In the genomic region with DNA sequence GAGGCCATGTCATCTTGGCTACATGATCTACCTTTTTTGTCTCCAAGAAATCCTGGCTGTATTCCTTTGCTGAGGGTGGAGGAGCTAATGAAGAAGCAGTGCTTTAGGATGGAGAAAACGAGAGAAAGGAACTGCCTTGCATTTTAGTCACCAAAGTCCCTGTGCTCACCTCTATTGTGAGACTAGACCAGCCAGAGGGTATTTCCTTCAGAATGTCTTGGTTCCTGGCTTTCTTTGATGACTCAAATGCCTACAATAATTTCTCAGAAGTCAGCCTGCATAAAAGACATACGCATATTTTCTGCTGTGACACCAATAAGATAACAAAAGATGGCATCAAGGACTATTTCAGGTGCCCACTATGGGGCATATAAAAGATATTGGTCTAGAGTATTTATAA, we compare ENCODE assay signal across 17 cellular contexts. TPM values are rescaled to one million over a fixed set of nuclear protein-coding genes. Genes with fewer than 3 reads are reported as not detected.
DNase-seq lines count a peak whose midpoint lies in the region; ATAC-seq and TF ChIP-seq lines count a peak whose summit lies in the region.
"Had no signal": no experiment of that assay in that cellular context is flagged by ENCODE, and none has a peak within 500 bp of the region (broad histone marks: within the 10 kb centered on the region; RNA-seq: fewer than 3 reads in every experiment).

No MANE protein-coding gene starts in this region.

- ATAC-seq in activated CD4-positive, CD25-positive, alpha-beta regulatory T cell treated with anti-CD3 and anti-CD28 coated beads, Interleukin-2, amount 50 U/mL, for 24 hours: peak; percentile 41 to 69
- peak; percentile 37 for ATAC-seq in activated CD8-positive, alpha-beta T cell treated with anti-CD3 and anti-CD28 coated beads for 36 hours
- no peak for ATAC-seq in activated CD8-positive, alpha-beta T cell treated with anti-CD3 and anti-CD28 coated beads, Interleukin-2, amount 10 ng/mL, durations not matched to agents 7 days and 5 days
- ATAC-seq in activated naive CD4-positive, alpha-beta T cell treated with anti-CD3 and anti-CD28 coated beads, Interleukin-2, amount 50 U/mL, for 72 hours: peak; percentile 51 to 66
- ATAC-seq in activated T-helper 17 cell treated with anti-CD3 and anti-CD28 coated beads, Interleukin-2, amount 50 U/mL, for 72 hours (replicated peaks): peak; percentile 81
- no peak for ATAC-seq in HG03442 (IDR thresholded peaks at IDR 0.05; ENCODE audit: unreplicated experiment)
- ATAC-seq: CD8-positive, alpha-beta T cell had no signal

- POLR2A ChIA-PET in activated CD8-positive, alpha-beta T cell treated with anti-CD3 and anti-CD28 coated beads for 36 hours (lab: Charles Lee): interaction anchor here (1.5 to 2.9 kb wide), 2 partner anchors 11 to 18 kb away, joined by 4 to 11 read pairs; partner anchors contain the start of genes SF3B6 and WDCP
- POLR2A ChIA-PET in activated CD8-positive, alpha-beta T cell treated with anti-CD3 and anti-CD28 coated beads, Interleukin-2, amount 10 ng/mL, durations not matched to agents 7 days and 5 days (lab: Charles Lee): interaction anchor here (1.4 kb wide), 1 partner anchor 18 kb away, joined by 7 read pairs; the partner anchor contains the start of gene WDCP

- CTCF ChIA-PET in activated CD8-positive, alpha-beta T cell treated with anti-CD3 and anti-CD28 coated beads for 36 hours (lab: Charles Lee): interaction anchor here (0.7 to 2.6 kb wide), 4 partner anchors 8 to 240 kb away, joined by 3 to 8 read pairs (median 4); partner anchors contain the start of gene TP53I3
- CTCF ChIA-PET in activated CD8-positive, alpha-beta T cell treated with anti-CD3 and anti-CD28 coated beads, Interleukin-2, amount 10 ng/mL, durations not matched to agents 7 days and 5 days (lab: Charles Lee): interaction anchor here (0.8 to 1.8 kb wide), 2 partner anchors 11 to 241 kb away, joined by 3 to 13 read pairs; partner anchors contain the start of gene SF3B6

- H3K4me3 Mint-ChIP-seq in activated CD8-positive, alpha-beta T cell treated with anti-CD3 and anti-CD28 coated beads for 36 hours: no peak overlapping the region
- H3K4me3 Mint-ChIP-seq in activated CD8-positive, alpha-beta T cell treated with anti-CD3 and anti-CD28 coated beads, Interleukin-2, amount 10 ng/mL, durations not matched to agents 7 days and 5 days: no peak overlapping the region
- no peak overlapping the region for H3K4me3 Mint-ChIP-seq in activated T-helper 17 cell treated with anti-CD3 and anti-CD28 coated beads, Interleukin-2, amount 50 U/mL, for 72 hours
- H3K4me3 Mint-ChIP-seq: B cell; CD4-positive, CD25-positive, alpha-beta regulatory T cell; CD8-positive, alpha-beta T cell had no signal

- H3K27me3 Mint-ChIP-seq in activated CD8-positive, alpha-beta T cell treated with anti-CD3 and anti-CD28 coated beads for 36 hours: no peaks in the 10 kb centered on the region
- H3K27me3 Mint-ChIP-seq in activated CD8-positive, alpha-beta T cell treated with anti-CD3 and anti-CD28 coated beads, Interleukin-2, amount 10 ng/mL, durations not matched to agents 7 days and 5 days (ENCODE audit: low read depth): no peaks in the 10 kb centered on the region
- no peaks in the 10 kb centered on the region for H3K27me3 Mint-ChIP-seq in activated T-helper 17 cell treated with anti-CD3 and anti-CD28 coated beads, Interleukin-2, amount 50 U/mL, for 72 hours
- H3K27me3 Mint-ChIP-seq: B cell; CD4-positive, CD25-positive, alpha-beta regulatory T cell had no signal

- H3K36me3 Mint-ChIP-seq in activated CD8-positive, alpha-beta T cell treated with anti-CD3 and anti-CD28 coated beads for 36 hours (ENCODE audit: low read depth): peaks cover 7% of the 10 kb centered on the region
- peaks cover 22% of the 10 kb centered on the region for H3K36me3 Mint-ChIP-seq in activated CD8-positive, alpha-beta T cell treated with anti-CD3 and anti-CD28 coated beads, Interleukin-2, amount 10 ng/mL, durations not matched to agents 7 days and 5 days (ENCODE audit: low read depth)
- peaks cover 0 to 7% of the 10 kb centered on the region in 2 donors for H3K36me3 Mint-ChIP-seq in activated naive CD4-positive, alpha-beta T cell treated with anti-CD3 and anti-CD28 coated beads, Interleukin-2, amount 50 U/mL, for 72 hours
- H3K36me3 Mint-ChIP-seq in activated T-helper 17 cell treated with anti-CD3 and anti-CD28 coated beads, Interleukin-2, amount 50 U/mL, for 72 hours (ENCODE audit: low read depth): peaks cover 40% of the 10 kb centered on the region

- H3K9me3 Mint-ChIP-seq in activated CD8-positive, alpha-beta T cell treated with anti-CD3 and anti-CD28 coated beads for 36 hours: no peaks in the 10 kb centered on the region
- no peaks in the 10 kb centered on the region for H3K9me3 Mint-ChIP-seq in activated CD8-positive, alpha-beta T cell treated with anti-CD3 and anti-CD28 coated beads, Interleukin-2, amount 10 ng/mL, durations not matched to agents 7 days and 5 days (ENCODE audit: insufficient read depth)
- no peaks in the 10 kb centered on the region for H3K9me3 Mint-ChIP-seq in activated naive CD4-positive, alpha-beta T cell treated with anti-CD3 and anti-CD28 coated beads, Interleukin-2, amount 50 U/mL, for 72 hours
- no peaks in the 10 kb centered on the region for H3K9me3 Mint-ChIP-seq in activated T-helper 17 cell treated with anti-CD3 and anti-CD28 coated beads, Interleukin-2, amount 50 U/mL, for 72 hours
- H3K9me3 Mint-ChIP-seq: CD4-positive, CD25-positive, alpha-beta regulatory T cell; CD8-positive, alpha-beta T cell had no signal

- TF ChIP-seq CTCF in activated CD8-positive, alpha-beta T cell treated with anti-CD3 and anti-CD28 coated beads for 36 hours (IDR thresholded peaks at IDR 0.05): no peak

- intact Hi-C loops in activated CD8-positive, alpha-beta T cell treated with anti-CD3 and anti-CD28 coated beads for 36 hours (cut with micrococcal nuclease): no loop called here

- no peak overlapping the region for H3K27ac Mint-ChIP-seq in activated CD8-positive, alpha-beta T cell treated with anti-CD3 and anti-CD28 coated beads for 36 hours
- no peak overlapping the region for H3K27ac Mint-ChIP-seq in activated CD8-positive, alpha-beta T cell treated with anti-CD3 and anti-CD28 coated beads, Interleukin-2, amount 10 ng/mL, durations not matched to agents 7 days and 5 days
- H3K27ac Mint-ChIP-seq in activated naive CD4-positive, alpha-beta T cell treated with anti-CD3 and anti-CD28 coated beads, Interleukin-2, amount 50 U/mL, for 72 hours: no peak overlapping the region
- no peak overlapping the region for H3K27ac Mint-ChIP-seq in activated T-helper 17 cell treated with anti-CD3 and anti-CD28 coated beads, Interleukin-2, amount 50 U/mL, for 72 hours
- H3K27ac Mint-ChIP-seq: B cell; CD4-positive, CD25-positive, alpha-beta regulatory T cell; CD8-positive, alpha-beta T cell had no signal

- peaks cover 7% of the 10 kb centered on the region for H3K4me1 Mint-ChIP-seq in activated CD8-positive, alpha-beta T cell treated with anti-CD3 and anti-CD28 coated beads for 36 hours (ENCODE audit: low read depth)
- peaks cover 12% of the 10 kb centered on the region for H3K4me1 Mint-ChIP-seq in activated CD8-positive, alpha-beta T cell treated with anti-CD3 and anti-CD28 coated beads, Interleukin-2, amount 10 ng/mL, durations not matched to agents 7 days and 5 days (ENCODE audit: low read depth)
- H3K4me1 Mint-ChIP-seq in activated T-helper 17 cell treated with anti-CD3 and anti-CD28 coated beads, Interleukin-2, amount 50 U/mL, for 72 hours: peaks cover 3% of the 10 kb centered on the region
- H3K4me1 Mint-ChIP-seq: B cell; CD4-positive, CD25-positive, alpha-beta regulatory T cell had no signal

- DNase-seq in activated CD4-positive, CD25-positive, alpha-beta regulatory T cell (lab: John Stamatoyannopoulos, UW): no peak
- no peak for DNase-seq in activated CD8-positive, alpha-beta T cell treated with anti-CD3 and anti-CD28 coated beads for 36 hours
- DNase-seq in activated CD8-positive, alpha-beta T cell treated with anti-CD3 and anti-CD28 coated beads, Interleukin-2, amount 10 ng/mL, durations not matched to agents 7 days and 5 days: no peak
- no peak for DNase-seq in activated naive CD4-positive, alpha-beta T cell treated with anti-CD3 and anti-CD28 coated beads, Interleukin-2, amount 50 U/mL, for 72 hours (ENCODE audit: low spot score in 2 of 2)
- no peak for DNase-seq in activated naive CD4-positive, alpha-beta T cell treated with anti-CD3 and anti-CD28 coated beads, Interleukin-2, amount 50 U/mL, for 16 hours
- DNase-seq: Caco-2; CD4-positive, CD25-positive, alpha-beta regulatory T cell; CD8-positive, alpha-beta T cell; DMS153; DND-41; GM23248; H7; HCEC 1CT had no signal

RNA-seq across cellular contexts. Expression of gene SF3B6, which starts 10.8 kb away (rescaled TPM):
- total RNA-seq in activated CD8-positive, alpha-beta T cell treated with anti-CD3 and anti-CD28 coated beads for 36 hours: 100 to 1,000 TPM; 141 to 144 TPM
- total RNA-seq in activated CD8-positive, alpha-beta T cell treated with anti-CD3 and anti-CD28 coated beads, Interleukin-2, amount 10 ng/mL, durations not matched to agents 7 days and 5 days: 10 to 100 TPM; 94.6 to 96.2 TPM
- 100 to 1,000 TPM; 137 to 171 TPM for total RNA-seq in activated naive CD4-positive, alpha-beta T cell treated with anti-CD3 and anti-CD28 coated beads, Interleukin-2, amount 50 U/mL, for 72 hours
- total RNA-seq in activated T-helper 17 cell treated with anti-CD3 and anti-CD28 coated beads, Interleukin-2, amount 50 U/mL, for 72 hours: 100 to 1,000 TPM; 121 to 146 TPM

RNA-seq across cellular contexts. Expression of gene FKBP1B, which starts 15.8 kb away (rescaled TPM):
- 1 to 10 TPM; 1.3 to 1.7 TPM for total RNA-seq in activated CD8-positive, alpha-beta T cell treated with anti-CD3 and anti-CD28 coated beads for 36 hours
- total RNA-seq in activated CD8-positive, alpha-beta T cell treated with anti-CD3 and anti-CD28 coated beads, Interleukin-2, amount 10 ng/mL, durations not matched to agents 7 days and 5 days: 1 to 10 TPM; 3.2 to 3.4 TPM
- 1 to 10 TPM in 1 of 2 donors, under 1 TPM in 1; 0.64 to 1.4 TPM for total RNA-seq in activated naive CD4-positive, alpha-beta T cell treated with anti-CD3 and anti-CD28 coated beads, Interleukin-2, amount 50 U/mL, for 72 hours
- total RNA-seq in activated T-helper 17 cell treated with anti-CD3 and anti-CD28 coated beads, Interleukin-2, amount 50 U/mL, for 72 hours: 1 to 10 TPM; 1.2 to 1.8 TPM

RNA-seq across cellular contexts. Expression of gene WDCP, which starts 18.1 kb away (rescaled TPM):
- 10 to 100 TPM; 20.2 to 23.0 TPM for total RNA-seq in activated CD8-positive, alpha-beta T cell treated with anti-CD3 and anti-CD28 coated beads for 36 hours
- 10 to 100 TPM; 23.2 to 24.1 TPM for total RNA-seq in activated CD8-positive, alpha-beta T cell treated with anti-CD3 and anti-CD28 coated beads, Interleukin-2, amount 10 ng/mL, durations not matched to agents 7 days and 5 days
- total RNA-seq in activated naive CD4-positive, alpha-beta T cell treated with anti-CD3 and anti-CD28 coated beads, Interleukin-2, amount 50 U/mL, for 72 hours: 10 to 100 TPM; 16.9 to 24.5 TPM
- 10 to 100 TPM; 19.0 to 25.0 TPM for total RNA-seq in activated T-helper 17 cell treated with anti-CD3 and anti-CD28 coated beads, Interleukin-2, amount 50 U/mL, for 72 hours

RNA-seq across cellular contexts. Expression of gene TP53I3, which starts 19.3 kb away (rescaled TPM):
- 1 to 10 TPM; 1.8 to 2.6 TPM for total RNA-seq in activated CD8-positive, alpha-beta T cell treated with anti-CD3 and anti-CD28 coated beads for 36 hours
- 1 to 10 TPM; 5.3 to 6.5 TPM for total RNA-seq in activated CD8-positive, alpha-beta T cell treated with anti-CD3 and anti-CD28 coated beads, Interleukin-2, amount 10 ng/mL, durations not matched to agents 7 days and 5 days
- total RNA-seq in activated naive CD4-positive, alpha-beta T cell treated with anti-CD3 and anti-CD28 coated beads, Interleukin-2, amount 50 U/mL, for 72 hours: 1 to 10 TPM; 1.8 to 2.6 TPM
- total RNA-seq in activated T-helper 17 cell treated with anti-CD3 and anti-CD28 coated beads, Interleukin-2, amount 50 U/mL, for 72 hours: 1 to 10 TPM; 2.7 to 3.0 TPM

RNA-seq across cellular contexts. Expression of gene MFSD2B, which starts 55.5 kb away (rescaled TPM):
- total RNA-seq in activated CD8-positive, alpha-beta T cell treated with anti-CD3 and anti-CD28 coated beads for 36 hours: under 1 TPM; 0.25 to 0.32 TPM
- total RNA-seq in activated CD8-positive, alpha-beta T cell treated with anti-CD3 and anti-CD28 coated beads, Interleukin-2, amount 10 ng/mL, durations not matched to agents 7 days and 5 days: under 1 TPM; 0.34 to 0.44 TPM
- under 1 TPM in 1 of 2 donors, not detected in 1; 0.16 TPM for total RNA-seq in activated naive CD4-positive, alpha-beta T cell treated with anti-CD3 and anti-CD28 coated beads, Interleukin-2, amount 50 U/mL, for 72 hours
- total RNA-seq in activated T-helper 17 cell treated with anti-CD3 and anti-CD28 coated beads, Interleukin-2, amount 50 U/mL, for 72 hours: not detected
- total RNA-seq: B cell had no signal

Comparison
In these comparisons a context has a peak if more than half of its experiments do, and no peak if none do; other contexts are left out.
1. ATAC-seq: peak in activated CD4-positive, CD25-positive, alpha-beta regulatory T cell treated with anti-CD3 and anti-CD28 coated beads, Interleukin-2, amount 50 U/mL, for 24 hours (2 of 2), activated CD8-positive, alpha-beta T cell treated with anti-CD3 and anti-CD28 coated beads for 36 hours (single experiment), activated naive CD4-positive, alpha-beta T cell treated with anti-CD3 and anti-CD28 coated beads, Interleukin-2, amount 50 U/mL, for 72 hours (2 of 2) and activated T-helper 17 cell treated with anti-CD3 and anti-CD28 coated beads, Interleukin-2, amount 50 U/mL, for 72 hours (single experiment); none in activated CD8-positive, alpha-beta T cell treated with anti-CD3 and anti-CD28 coated beads, Interleukin-2, amount 10 ng/mL, durations not matched to agents 7 days and 5 days (single experiment) and HG03442 (single experiment).